Comparison of ENCODE assay signal across 20 cellular contexts in genomic region chr5:53677632-53678031, GRCh38.
"Had no signal": no experiment of that assay in that cellular context is flagged by ENCODE, and none has a peak within 500 bp of the region (broad histone marks: within the 10 kb centered on the region; RNA-seq: fewer than 3 reads in every experiment).

No MANE protein-coding gene starts in this region.

- ATAC-seq: HepG2, SK-N-SH treated with all-trans-retinoic acid at 6 μM for 48 hours had no signal

- H3K9me3 ChIP-seq: SJCRH30 had no signal

- H3K27me3 ChIP-seq: SJCRH30 had no signal

- DNase-seq: IMR-90, Kasumi-1, KG1, MM.1S, NCI-H1092 treated with DMSO at 0.1 percent for 48 hours, NCI-H1436, NCI-H187, NCI-H2029, NCI-H2081 treated with DMSO at 0.1 percent for 48 hours, NCI-H226, NCI-H446, NCI-H510A, NCI-H524 treated with DMSO at 0.1 percent for 48 hours, NCI-H774, RPMI8226, SHP77 treated with DMSO at 0.1 percent for 48 hours, SJCRH30 had no signal

- H3K4me3 ChIP-seq: SJCRH30 had no signal

- FAIRE-seq: HepG2, RCC 7860 had no signal

- H3K4me1 ChIP-seq: SJCRH30 had no signal

- H3K27ac ChIP-seq: SJCRH30 had no signal
